10 cellular contexts compared by ENCODE assay signal in genomic region chr22:49768961-49769690, GRCh38. TPM values are rescaled to one million over a fixed set of nuclear protein-coding genes. Genes with fewer than 3 reads are reported as not detected.
DNase-seq lines count a peak whose midpoint lies in the region; ATAC-seq and TF ChIP-seq lines count a peak whose summit lies in the region.
"Had no signal": no experiment of that assay in that cellular context is flagged by ENCODE, and none has a peak within 500 bp of the region (broad histone marks: within the 10 kb centered on the region; RNA-seq: fewer than 3 reads in every experiment).

No MANE protein-coding gene starts in this region.

- H3K27me3 ChIP-seq in gastrocnemius medialis = no peaks in the 10 kb centered on the region
- H3K27me3 ChIP-seq: uterus had no signal

- peak overlapping the region in 3 of 4 donors; percentile 36 to 72 (median 65) for H3K27ac ChIP-seq in gastrocnemius medialis
- H3K27ac ChIP-seq: uterus had no signal

- H3K36me3 ChIP-seq in gastrocnemius medialis = peaks cover 0 to 24% of the 10 kb centered on the region in 2 donors
- H3K36me3 ChIP-seq: uterus had no signal

- TF ChIP-seq CTCF in cardiac fibroblast (IDR thresholded peaks at IDR 0.05; ENCODE audit: low read depth, low read length) (no peak), gastrocnemius medialis (IDR thresholded peaks at IDR 0.05 in 4 of 5, conservative IDR thresholded peaks at IDR 0.05 in 1 of 5) (no peak)

- in situ Hi-C loops in gastrocnemius medialis (cut with MboI; ENCODE audit: low sequenced_read_pairs in 4 of 4) = loop anchor here in 3 of 4 donors (25.0 kb wide), 1 partner anchor 268 kb away; no protein-coding TSS in a partner anchor

- H3K9me3 ChIP-seq in gastrocnemius medialis = peaks cover 0 to 7% (median 3%) of the 10 kb centered on the region in 3 donors

- H3K4me3 ChIP-seq in cardiac fibroblast (replicated peaks in 1 of 2; ENCODE audit: low read depth in 2 of 2, low read length in 2 of 2) = no peak overlapping the region
- H3K4me3 ChIP-seq in gastrocnemius medialis = no peak overlapping the region
- H3K4me3 ChIP-seq: uterus had no signal

- ATAC-seq in gastrocnemius medialis (peak; percentile 84 to 91), GM19351 (IDR thresholded peaks at IDR 0.05; ENCODE audit: unreplicated experiment) (no peak)

- DNase-seq in NCI-H524 (lab: John Stamatoyannopoulos, UW) = peak; percentile 20 to 30
- DNase-seq in NCI-H524 treated with DMSO at 0.1 percent for 48 hours (lab: John Stamatoyannopoulos, UW) = no peak
- peak; percentile 39 to 79 for DNase-seq in cardiac fibroblast (ENCODE audit: low read depth in 2 of 2)
- peak; percentile 64 for DNase-seq in hepatic stellate cell (ENCODE audit: low spot score)
- peak; percentile 64 to 81 for DNase-seq in gastrocnemius medialis
- no peak for DNase-seq in NCI-H2171 (lab: John Stamatoyannopoulos, UW)
- DNase-seq in KG1 (lab: John Stamatoyannopoulos, UW) = no peak
- DNase-seq: SIG-M5, uterus had no signal

- peaks cover 0 to 11% of the 10 kb centered on the region in 2 donors for H3K4me1 ChIP-seq in gastrocnemius medialis
- H3K4me1 ChIP-seq: uterus had no signal

- intact Hi-C loops in gastrocnemius medialis (cut with DNase I; ENCODE audit: low total_unique reads) = loop anchor here (2.0 to 5.0 kb wide), 2 partner anchors 150 to 208 kb away; partner anchors contain the start of genes ALG12 and CRELD2

- TF ChIP-seq POLR2A in gastrocnemius medialis (IDR thresholded peaks at IDR 0.05) = no peak

RNA-seq across cellular contexts. Expression of gene BRD1, which starts 58.5 kb away (rescaled TPM):
- total RNA-seq in gastrocnemius medialis = 10 to 100 TPM; 15.6 to 25.2 (median 18.1) TPM

Comparison
In these comparisons a context has a peak if more than half of its experiments do, and no peak if none do; other contexts are left out.
1. DNase-seq: peak in NCI-H524 (2 of 2), cardiac fibroblast (2 of 2), hepatic stellate cell (single experiment) and gastrocnemius medialis (2 of 2); none in NCI-H524 treated with DMSO at 0.1 percent for 48 hours (single experiment), NCI-H2171 (single experiment) and KG1 (single experiment).